ENCODE assay signal across 1 cellular context in the genomic region with DNA sequence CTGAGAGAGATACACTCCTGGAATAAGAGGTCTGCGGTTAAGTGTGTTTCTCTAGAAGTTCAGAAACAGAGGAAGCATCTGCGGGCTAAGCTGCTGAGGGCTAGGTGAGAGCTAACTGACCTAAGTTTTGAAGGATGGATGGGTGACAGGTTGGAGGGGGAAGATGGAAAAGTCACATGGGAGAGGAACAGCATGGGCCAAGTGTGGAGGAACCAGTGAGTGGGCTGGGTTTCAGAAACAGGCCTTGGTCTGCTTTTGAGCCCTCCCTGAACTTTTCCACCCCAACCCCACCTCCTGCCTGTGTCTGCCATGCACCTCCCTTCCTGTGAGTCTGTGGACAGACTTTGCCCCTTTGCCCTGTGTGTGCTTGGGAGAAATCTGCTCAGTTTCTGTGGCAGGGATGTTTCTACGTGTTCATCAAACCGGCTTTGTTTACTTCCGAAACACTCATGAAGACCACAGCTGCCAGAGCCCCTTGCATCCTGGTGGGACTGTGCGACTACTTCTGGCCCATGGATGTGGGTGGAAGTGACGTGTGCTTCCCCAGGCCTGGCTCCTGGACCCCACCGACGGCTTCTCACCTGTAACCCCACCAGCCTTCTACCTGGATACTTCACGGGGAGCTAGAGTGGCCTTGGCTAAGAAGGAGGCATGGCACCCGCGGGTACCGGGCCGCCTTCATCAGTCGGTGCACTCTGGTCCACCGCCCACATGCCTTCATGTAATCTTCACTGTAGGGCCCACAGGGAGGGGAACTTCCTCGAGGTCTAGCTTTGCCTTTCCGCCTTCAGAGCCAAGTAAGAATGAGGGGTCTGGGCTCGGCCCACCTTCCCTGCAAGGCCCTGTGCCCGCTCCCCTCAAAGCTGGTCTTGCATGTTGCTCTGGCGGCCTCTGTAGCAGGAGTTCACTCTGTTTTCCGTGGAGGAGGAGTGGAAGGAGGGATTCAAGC.
TF ChIP-seq lines count a peak whose summit lies in the region.

No MANE protein-coding gene starts in this region.

TF ChIP-seq in liver, 16 proteins besides CTCF, POLR2A, EP300 and RAD21:
- TF ChIP-seq, protein P1, sequence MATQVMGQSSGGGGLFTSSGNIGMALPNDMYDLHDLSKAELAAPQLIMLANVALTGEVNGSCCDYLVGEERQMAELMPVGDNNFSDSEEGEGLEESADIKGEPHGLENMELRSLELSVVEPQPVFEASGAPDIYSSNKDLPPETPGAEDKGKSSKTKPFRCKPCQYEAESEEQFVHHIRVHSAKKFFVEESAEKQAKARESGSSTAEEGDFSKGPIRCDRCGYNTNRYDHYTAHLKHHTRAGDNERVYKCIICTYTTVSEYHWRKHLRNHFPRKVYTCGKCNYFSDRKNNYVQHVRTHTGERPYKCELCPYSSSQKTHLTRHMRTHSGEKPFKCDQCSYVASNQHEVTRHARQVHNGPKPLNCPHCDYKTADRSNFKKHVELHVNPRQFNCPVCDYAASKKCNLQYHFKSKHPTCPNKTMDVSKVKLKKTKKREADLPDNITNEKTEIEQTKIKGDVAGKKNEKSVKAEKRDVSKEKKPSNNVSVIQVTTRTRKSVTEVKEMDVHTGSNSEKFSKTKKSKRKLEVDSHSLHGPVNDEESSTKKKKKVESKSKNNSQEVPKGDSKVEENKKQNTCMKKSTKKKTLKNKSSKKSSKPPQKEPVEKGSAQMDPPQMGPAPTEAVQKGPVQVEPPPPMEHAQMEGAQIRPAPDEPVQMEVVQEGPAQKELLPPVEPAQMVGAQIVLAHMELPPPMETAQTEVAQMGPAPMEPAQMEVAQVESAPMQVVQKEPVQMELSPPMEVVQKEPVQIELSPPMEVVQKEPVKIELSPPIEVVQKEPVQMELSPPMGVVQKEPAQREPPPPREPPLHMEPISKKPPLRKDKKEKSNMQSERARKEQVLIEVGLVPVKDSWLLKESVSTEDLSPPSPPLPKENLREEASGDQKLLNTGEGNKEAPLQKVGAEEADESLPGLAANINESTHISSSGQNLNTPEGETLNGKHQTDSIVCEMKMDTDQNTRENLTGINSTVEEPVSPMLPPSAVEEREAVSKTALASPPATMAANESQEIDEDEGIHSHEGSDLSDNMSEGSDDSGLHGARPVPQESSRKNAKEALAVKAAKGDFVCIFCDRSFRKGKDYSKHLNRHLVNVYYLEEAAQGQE (IDR thresholded peaks at IDR 0.05), result peak; percentile 72
- TF ChIP-seq FOXA2 (IDR thresholded peaks at IDR 0.05) (peak; percentile 51), EGR1 (IDR thresholded peaks at IDR 0.05; ENCODE audit: low read depth in 2 of 2) (peak in 1 of 2 donors; percentile 22), HNF4G (IDR thresholded peaks at IDR 0.05) (peak; percentile 89), SP1 (IDR thresholded peaks at IDR 0.05) (peak; percentile 93), GABPA (IDR thresholded peaks at IDR 0.05 in 1 of 2, conservative IDR thresholded peaks at IDR 0.05 in 1 of 2) (peak in 1 of 2 donors; percentile 70), TAF1 (conservative IDR thresholded peaks at IDR 0.05) (peak; percentile 47), NR2F2 (IDR thresholded peaks at IDR 0.05) (peak; percentile 59), JUND (IDR thresholded peaks at IDR 0.05) (peak; percentile 38 to 47), HNF4A (conservative IDR thresholded peaks at IDR 0.05) (peak; percentile 97), RXRA (IDR thresholded peaks at IDR 0.05) (peak; percentile 87 to 88), YY1 (IDR thresholded peaks at IDR 0.05) (peak; percentile 64), FOXA1 (IDR thresholded peaks at IDR 0.05) (no peak)
- TF ChIP-seq, protein P2, sequence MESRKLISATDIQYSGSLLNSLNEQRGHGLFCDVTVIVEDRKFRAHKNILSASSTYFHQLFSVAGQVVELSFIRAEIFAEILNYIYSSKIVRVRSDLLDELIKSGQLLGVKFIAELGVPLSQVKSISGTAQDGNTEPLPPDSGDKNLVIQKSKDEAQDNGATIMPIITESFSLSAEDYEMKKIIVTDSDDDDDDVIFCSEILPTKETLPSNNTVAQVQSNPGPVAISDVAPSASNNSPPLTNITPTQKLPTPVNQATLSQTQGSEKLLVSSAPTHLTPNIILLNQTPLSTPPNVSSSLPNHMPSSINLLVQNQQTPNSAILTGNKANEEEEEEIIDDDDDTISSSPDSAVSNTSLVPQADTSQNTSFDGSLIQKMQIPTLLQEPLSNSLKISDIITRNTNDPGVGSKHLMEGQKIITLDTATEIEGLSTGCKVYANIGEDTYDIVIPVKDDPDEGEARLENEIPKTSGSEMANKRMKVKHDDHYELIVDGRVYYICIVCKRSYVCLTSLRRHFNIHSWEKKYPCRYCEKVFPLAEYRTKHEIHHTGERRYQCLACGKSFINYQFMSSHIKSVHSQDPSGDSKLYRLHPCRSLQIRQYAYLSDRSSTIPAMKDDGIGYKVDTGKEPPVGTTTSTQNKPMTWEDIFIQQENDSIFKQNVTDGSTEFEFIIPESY (IDR thresholded peaks at IDR 0.05), result no peak
- TF ChIP-seq, protein P3, sequence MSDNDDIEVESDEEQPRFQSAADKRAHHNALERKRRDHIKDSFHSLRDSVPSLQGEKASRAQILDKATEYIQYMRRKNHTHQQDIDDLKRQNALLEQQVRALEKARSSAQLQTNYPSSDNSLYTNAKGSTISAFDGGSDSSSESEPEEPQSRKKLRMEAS (IDR thresholded peaks at IDR 0.05), result peak; percentile 85
- TF ChIP-seq, protein P4, sequence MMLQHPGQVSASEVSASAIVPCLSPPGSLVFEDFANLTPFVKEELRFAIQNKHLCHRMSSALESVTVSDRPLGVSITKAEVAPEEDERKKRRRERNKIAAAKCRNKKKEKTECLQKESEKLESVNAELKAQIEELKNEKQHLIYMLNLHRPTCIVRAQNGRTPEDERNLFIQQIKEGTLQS (IDR thresholded peaks at IDR 0.05), result peak; percentile 42
